Comparison of ENCODE assay signal across 7 cellular contexts in the genomic region with DNA sequence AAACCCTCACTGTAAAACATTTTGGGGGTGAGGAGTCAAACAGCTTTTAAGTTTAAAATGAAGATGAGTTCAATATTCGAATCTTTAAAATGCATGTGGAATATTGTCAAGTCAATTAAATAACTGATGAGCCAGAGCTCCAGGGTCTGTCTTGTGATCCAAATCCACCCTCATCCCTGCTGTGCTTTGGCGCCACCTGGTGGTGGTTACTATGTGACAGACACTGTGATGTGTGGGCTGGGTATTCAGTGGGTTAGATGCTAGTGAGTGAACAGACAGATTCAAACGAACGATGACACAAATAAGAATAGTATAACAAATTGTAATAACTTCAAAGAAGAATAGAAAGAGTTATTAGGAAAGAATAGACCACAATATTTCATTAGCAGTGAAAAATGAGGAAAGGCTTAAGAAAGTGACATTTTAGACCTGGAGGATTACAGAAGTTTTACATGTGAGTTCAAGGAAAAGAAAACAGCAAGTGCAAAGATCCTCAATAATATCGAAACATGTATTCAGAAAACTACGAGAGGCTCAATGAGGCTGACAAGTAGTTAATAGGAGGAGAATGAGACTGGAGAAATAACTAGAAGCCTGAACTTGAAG. TPM values are rescaled to one million over a fixed set of nuclear protein-coding genes. Genes with fewer than 3 reads are reported as not detected.
DNase-seq lines count a peak whose midpoint lies in the region; FAIRE-seq and TF ChIP-seq lines count a peak whose summit lies in the region.

No MANE protein-coding gene starts in this region.

- peak; percentile 89 for FAIRE-seq in H54 (lab: Jason Lieb, UNC)

- TF ChIP-seq CTCF in GM12873 (IDR thresholded peaks at IDR 0.05; ENCODE audit: insufficient read depth, low read depth, low read length, missing control alignments), result peak; percentile 90
- peak; percentile 97 for TF ChIP-seq CTCF in astrocyte of the spinal cord (IDR thresholded peaks at IDR 0.05; ENCODE audit: low read depth, low read length)
- TF ChIP-seq CTCF in spleen (IDR thresholded peaks at IDR 0.05 in 8 of 11, conservative IDR thresholded peaks at IDR 0.05 in 3 of 11), result peak in 10 of 11 experiments; percentile 22 to 82 (median 72)

- 24 to 35% (median 29%) methylated on average over 6 of the region's 6 CpGs for WGBS in spleen, 5 donors

- intact Hi-C loops in spleen (cut with DNase I; ENCODE audit: low total_unique reads), result loop anchor here (5.0 kb wide), 1 partner anchor 81 kb away; no protein-coding TSS in a partner anchor

- TF ChIP-seq POLR2A in H54 (IDR thresholded peaks at IDR 0.05; ENCODE audit: low read depth, low read length) (no peak), spleen (IDR thresholded peaks at IDR 0.05) (no peak)

- no peaks in the 10 kb centered on the region for H3K36me3 ChIP-seq in spleen

- no peaks in the 10 kb centered on the region for H3K9me3 ChIP-seq in spleen

- DNase-seq in H54 (ENCODE audit: insufficient read length, low spot score), result peak; percentile 4
- DNase-seq in LoVo (ENCODE audit: low spot score), result peak; percentile 73
- DNase-seq in T-helper 2 cell, result peak; percentile 7 to 53 (median 43)
- peak; percentile 67 for DNase-seq in astrocyte of the spinal cord (ENCODE audit: low read depth, low spot score)
- peak; percentile 12 for DNase-seq in iPS DF 19.7 (ENCODE audit: low read depth, low spot score)
- DNase-seq in spleen, result peak; percentile 89

- in situ Hi-C loops in astrocyte of the spinal cord (cut with HindIII; ENCODE audit: low sequenced_read_pairs), result no loop called here

- H3K4me3 ChIP-seq in astrocyte of the spinal cord (ENCODE audit: low read depth, low read length), result no peak overlapping the region
- H3K4me3 ChIP-seq in spleen, result no peak overlapping the region

- no peak overlapping the region for H3K27ac ChIP-seq in spleen

- H3K27me3 ChIP-seq in spleen (replicated peaks in 1 of 7), result no peaks in the 10 kb centered on the region

- peaks cover 0 to 13% (median 6%) of the 10 kb centered on the region in 6 donors for H3K4me1 ChIP-seq in spleen

RNA-seq across cellular contexts. Expression of a gene that starts 51.4 kb away (rescaled TPM):
- total RNA-seq in spleen, result 1 to 10 TPM in 6 of 7 donors, under 1 TPM in 1; 0.76 to 3.0 (median 1.7) TPM
- under 1 TPM; 0.07 to 0.21 (median 0.16) TPM for polyA plus RNA-seq in spleen

Comparison
In these comparisons a context has a peak if more than half of its experiments do, and no peak if none do; other contexts are left out.
1. DNase-seq: peak in every context shown above with its lines; median percentile 89 in spleen; 73 in LoVo; 67 in astrocyte of the spinal cord; 43 in T-helper 2 cell; 12 in iPS DF 19.7; 4 in H54.